In the genomic region with DNA sequence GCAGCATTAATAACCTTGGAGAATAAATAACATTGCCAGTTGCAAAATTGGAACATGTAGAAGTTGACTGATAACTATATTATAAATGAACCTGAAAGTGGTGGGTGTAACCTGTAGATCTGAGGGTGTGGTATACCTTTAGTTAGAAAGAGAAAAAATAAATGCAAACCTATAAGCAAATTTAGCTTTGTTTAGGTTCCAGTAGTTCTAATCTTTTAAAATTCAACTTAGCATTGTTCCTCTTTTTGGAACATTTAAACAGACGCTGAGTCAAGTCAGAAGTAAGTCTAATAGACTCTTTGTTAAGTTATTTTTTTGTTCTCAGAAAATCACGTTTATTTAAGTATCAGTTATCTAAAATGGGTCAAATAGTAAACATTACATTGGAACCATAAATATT, we compare ENCODE assay signal across 15 cellular contexts.
DNase-seq lines count a peak whose midpoint lies in the region; ATAC-seq and TF ChIP-seq lines count a peak whose summit lies in the region.
"Had no signal": no experiment of that assay in that cellular context is flagged by ENCODE, and none has a peak within 500 bp of the region (broad histone marks: within the 10 kb centered on the region; RNA-seq: fewer than 3 reads in every experiment).

No MANE protein-coding gene starts in this region.

- H3K27me3 Mint-ChIP-seq in dendritic cell treated with granulocyte-macrophage colony-stimulating factor and Interleukin-4, amounts not matched to agents 40 ng/mL and 50 ng/mL, for 4 days: no peaks in the 10 kb centered on the region
- no peaks in the 10 kb centered on the region for H3K27me3 Mint-ChIP-seq in activated CD4-positive, alpha-beta T cell treated with anti-CD3 and anti-CD28 coated beads for 36 hours
- H3K27me3 Mint-ChIP-seq: activated CD4-positive, alpha-beta memory T cell treated with anti-CD3 and anti-CD28 coated beads, Interleukin-2, amount 10 ng/mL, durations not matched to agents 7 days and 5 days had no signal

- CTCF ChIA-PET in activated CD4-positive, alpha-beta T cell treated with anti-CD3 and anti-CD28 coated beads for 36 hours (lab: Charles Lee): no interaction called here

- no peak for TF ChIP-seq CTCF in foreskin fibroblast (IDR thresholded peaks at IDR 0.05; ENCODE audit: low read depth, low read length)

- H3K4me3 Mint-ChIP-seq in dendritic cell treated with granulocyte-macrophage colony-stimulating factor and Interleukin-4, amounts not matched to agents 40 ng/mL and 50 ng/mL, for 4 days: no peak overlapping the region
- H3K4me3 Mint-ChIP-seq in activated CD4-positive, alpha-beta T cell treated with anti-CD3 and anti-CD28 coated beads for 36 hours: no peak overlapping the region
- H3K4me3 Mint-ChIP-seq: activated CD4-positive, alpha-beta memory T cell treated with anti-CD3 and anti-CD28 coated beads, Interleukin-2, amount 10 ng/mL, durations not matched to agents 7 days and 5 days; activated naive CD4-positive, alpha-beta T cell treated with anti-CD3 and anti-CD28 coated beads for 36 hours had no signal

- intact Hi-C loops in dendritic cell treated with granulocyte-macrophage colony-stimulating factor and Interleukin-4, amounts not matched to agents 40 ng/mL and 50 ng/mL, for 4 days (cut with micrococcal nuclease): loop anchor here (5.0 kb wide), 1 partner anchor 32 kb away; no protein-coding TSS in a partner anchor
- intact Hi-C loops in activated CD4-positive, alpha-beta T cell treated with anti-CD3 and anti-CD28 coated beads for 36 hours (cut with DNase I, micrococcal nuclease): no loop called here

- H3K36me3 Mint-ChIP-seq in dendritic cell treated with granulocyte-macrophage colony-stimulating factor and Interleukin-4, amounts not matched to agents 40 ng/mL and 50 ng/mL, for 4 days (ENCODE audit: low read depth): peaks cover 45% of the 10 kb centered on the region
- peaks cover 29% of the 10 kb centered on the region for H3K36me3 Mint-ChIP-seq in activated CD4-positive, alpha-beta T cell treated with anti-CD3 and anti-CD28 coated beads for 36 hours (ENCODE audit: low read depth)

- H3K9me3 Mint-ChIP-seq in dendritic cell treated with granulocyte-macrophage colony-stimulating factor and Interleukin-4, amounts not matched to agents 40 ng/mL and 50 ng/mL, for 4 days: no peaks in the 10 kb centered on the region
- no peaks in the 10 kb centered on the region for H3K9me3 Mint-ChIP-seq in activated CD4-positive, alpha-beta T cell treated with anti-CD3 and anti-CD28 coated beads for 36 hours (ENCODE audit: low read depth)
- H3K9me3 Mint-ChIP-seq: activated CD4-positive, alpha-beta memory T cell treated with anti-CD3 and anti-CD28 coated beads, Interleukin-2, amount 10 ng/mL, durations not matched to agents 7 days and 5 days; activated naive CD4-positive, alpha-beta T cell treated with anti-CD3 and anti-CD28 coated beads for 36 hours had no signal

- H3K4me1 Mint-ChIP-seq in dendritic cell treated with granulocyte-macrophage colony-stimulating factor and Interleukin-4, amounts not matched to agents 40 ng/mL and 50 ng/mL, for 4 days (ENCODE audit: low read depth): peaks cover 51% of the 10 kb centered on the region
- H3K4me1 Mint-ChIP-seq in activated CD4-positive, alpha-beta T cell treated with anti-CD3 and anti-CD28 coated beads for 36 hours: peaks cover 24% of the 10 kb centered on the region

- ATAC-seq in GM18861 (IDR thresholded peaks at IDR 0.05; ENCODE audit: unreplicated experiment) (peak; percentile 54), GM21825 (IDR thresholded peaks at IDR 0.05; ENCODE audit: unreplicated experiment) (peak; percentile 56), HG03342 (IDR thresholded peaks at IDR 0.05; ENCODE audit: unreplicated experiment) (peak; percentile 62), HG02970 (IDR thresholded peaks at IDR 0.05; ENCODE audit: low FRiP score, unreplicated experiment) (no peak)
- ATAC-seq in activated CD4-positive, alpha-beta T cell treated with anti-CD3 and anti-CD28 coated beads for 36 hours: no peak
- ATAC-seq: mucosa of descending colon had no signal

- H3K27ac Mint-ChIP-seq in dendritic cell treated with granulocyte-macrophage colony-stimulating factor and Interleukin-4, amounts not matched to agents 40 ng/mL and 50 ng/mL, for 4 days: peak overlapping the region; percentile 82
- no peak overlapping the region for H3K27ac Mint-ChIP-seq in activated CD4-positive, alpha-beta T cell treated with anti-CD3 and anti-CD28 coated beads for 36 hours
- H3K27ac Mint-ChIP-seq: activated CD4-positive, alpha-beta memory T cell treated with anti-CD3 and anti-CD28 coated beads, Interleukin-2, amount 10 ng/mL, durations not matched to agents 7 days and 5 days; activated naive CD4-positive, alpha-beta T cell treated with anti-CD3 and anti-CD28 coated beads for 36 hours had no signal

- POLR2A ChIA-PET in activated CD4-positive, alpha-beta T cell treated with anti-CD3 and anti-CD28 coated beads for 36 hours (lab: Charles Lee): no interaction called here

- H3K4me3 ChIP-seq in foreskin fibroblast (ENCODE audit: low read depth in 1 of 2, low read length in 2 of 2): no peak overlapping the region
- H3K4me3 ChIP-seq: mucosa of descending colon had no signal

- DNase-seq in foreskin fibroblast (no peak), HuH-7.5 (ENCODE audit: low spot score) (no peak)
- DNase-seq in activated CD4-positive, alpha-beta T cell treated with anti-CD3 and anti-CD28 coated beads for 36 hours: no peak
- DNase-seq: activated CD4-positive, alpha-beta memory T cell treated with anti-CD3 and anti-CD28 coated beads, Interleukin-2, amount 10 ng/mL, durations not matched to agents 7 days and 5 days; activated naive CD4-positive, alpha-beta T cell treated with anti-CD3 and anti-CD28 coated beads for 36 hours; GOT3; mucosa of descending colon; NCI-H146; NK-92 treated with Interleukin-12 subunit alpha and Interleukin-12 subunit beta, amount 100 ng/mL, for 24 hours; stimulated activated CD4-positive, alpha-beta T cell treated with anti-CD3 and anti-CD28 coated beads, Interleukin-4, amount 100 ng/mL, for 4 hours had no signal

Comparison
In these comparisons a context has a peak if more than half of its experiments do, and no peak if none do; other contexts are left out.
1. ATAC-seq: peak in GM18861 (single experiment), GM21825 (single experiment) and HG03342 (single experiment); none in activated CD4-positive, alpha-beta T cell treated with anti-CD3 and anti-CD28 coated beads for 36 hours (single experiment) and HG02970 (single experiment).